ENCODE assay signal across 26 cellular contexts in genomic region chr3:151195818-151196217, GRCh38. TPM values are rescaled to one million over a fixed set of nuclear protein-coding genes. Genes with fewer than 3 reads are reported as not detected.
DNase-seq lines count a peak whose midpoint lies in the region; ATAC-seq and TF ChIP-seq lines count a peak whose summit lies in the region.
"Had no signal": no experiment of that assay in that cellular context is flagged by ENCODE, and none has a peak within 500 bp of the region (broad histone marks: within the 10 kb centered on the region; RNA-seq: fewer than 3 reads in every experiment).

No MANE protein-coding gene starts in this region.

- no peak for ATAC-seq in activated T-cell treated with anti-CD3 and anti-CD28 coated beads, Interleukin-2, amount 50 U/mL, for 72 hours (replicated peaks in 1 of 2)
- no peak for ATAC-seq in activated CD8-positive, alpha-beta T cell treated with anti-CD3 and anti-CD28 coated beads, Interleukin-2, amount 10 ng/mL, durations not matched to agents 7 days and 5 days
- ATAC-seq: GM12878 had no signal

- H3K4me3 ChIP-seq in HAP-1 = no peak overlapping the region
- H3K4me3 ChIP-seq in testis = no peak overlapping the region
- H3K4me3 ChIP-seq: GM12878, PC-9 had no signal

- WGBS in testis, 2 donors = 75 to 79% methylated on average over 1 of the region's 1 CpG

- H3K36me3 ChIP-seq in HAP-1 (replicated peaks) = peaks cover 3% of the 10 kb centered on the region; the same call in 1 of the 2 replicates
- no peaks in the 10 kb centered on the region for H3K36me3 ChIP-seq in testis (ENCODE audit: low read depth, missing control alignments)

- H3K4me1 Mint-ChIP-seq in activated T-cell treated with anti-CD3 and anti-CD28 coated beads, Interleukin-2, amount 50 U/mL, for 72 hours (ENCODE audit: low read depth) = peaks cover 86% of the 10 kb centered on the region
- H3K4me1 Mint-ChIP-seq in activated CD8-positive, alpha-beta T cell treated with anti-CD3 and anti-CD28 coated beads, Interleukin-2, amount 10 ng/mL, durations not matched to agents 7 days and 5 days (ENCODE audit: low read depth) = peaks cover 33% of the 10 kb centered on the region
- H3K4me1 Mint-ChIP-seq in chondrocyte (ENCODE audit: low read depth) = peaks cover 34% of the 10 kb centered on the region
- H3K4me1 Mint-ChIP-seq: H9, IgD-negative memory B cell had no signal

- H3K27ac ChIP-seq in testis = no peak overlapping the region
- H3K27ac ChIP-seq: HL-60, PC-9, RWPE1 had no signal

- no peak for DNase-seq in activated T-cell treated with anti-CD3 and anti-CD28 coated beads, Interleukin-2, amount 50 U/mL, for 72 hours
- DNase-seq in activated T-cell treated with anti-CD3 and anti-CD28 coated beads for 4 hours (no peak), HAP-1 (ENCODE audit: low spot score in 2 of 2) (peak; percentile 53 to 85), chondrocyte (ENCODE audit: low spot score) (no peak), GM03348 (ENCODE audit: low spot score) (no peak), testis (no peak)
- no peak for DNase-seq in activated CD8-positive, alpha-beta T cell treated with anti-CD3 and anti-CD28 coated beads, Interleukin-2, amount 10 ng/mL, durations not matched to agents 7 days and 5 days
- DNase-seq: ACHN, C1 segment of cervical spinal cord, DMS 273 treated with DMSO at 0.1 percent for 48 hours, GDM1, H9, Karpas-422, NCI-H1048, NCI-H1436, NCI-H1930, NCI-H345, NCI-H524 treated with DMSO at 0.1 percent for 48 hours, PC-9, SIG-M5 had no signal

- peaks cover 16 to 46% of the 10 kb centered on the region in 2 donors for H3K36me3 Mint-ChIP-seq in activated T-cell treated with anti-CD3 and anti-CD28 coated beads, Interleukin-2, amount 50 U/mL, for 72 hours (ENCODE audit: insufficient read depth in 2 of 2)
- peaks cover 67% of the 10 kb centered on the region for H3K36me3 Mint-ChIP-seq in activated CD8-positive, alpha-beta T cell treated with anti-CD3 and anti-CD28 coated beads, Interleukin-2, amount 10 ng/mL, durations not matched to agents 7 days and 5 days (ENCODE audit: low read depth)
- no peaks in the 10 kb centered on the region for H3K36me3 Mint-ChIP-seq in chondrocyte (ENCODE audit: low read depth)
- H3K36me3 Mint-ChIP-seq: IgD-negative memory B cell had no signal

- TF ChIP-seq POLR2A in testis (IDR thresholded peaks at IDR 0.05) = no peak

- in situ Hi-C loops in HAP-1 (cut with MboI; ENCODE audit: low sequenced_read_pairs) = no loop called here

- H3K4me3 Mint-ChIP-seq in activated T-cell treated with anti-CD3 and anti-CD28 coated beads, Interleukin-2, amount 50 U/mL, for 72 hours = peak overlapping the region in 1 of 2 donors; percentile 46
- H3K4me3 Mint-ChIP-seq in activated CD8-positive, alpha-beta T cell treated with anti-CD3 and anti-CD28 coated beads, Interleukin-2, amount 10 ng/mL, durations not matched to agents 7 days and 5 days = no peak overlapping the region
- H3K4me3 Mint-ChIP-seq in chondrocyte (ENCODE audit: unreplicated experiment) = no peak overlapping the region
- H3K4me3 Mint-ChIP-seq: H9, IgD-negative memory B cell had no signal

- peaks cover 1 to 7% of the 10 kb centered on the region in 2 donors for H3K9me3 Mint-ChIP-seq in activated T-cell treated with anti-CD3 and anti-CD28 coated beads, Interleukin-2, amount 50 U/mL, for 72 hours
- peaks cover 19% of the 10 kb centered on the region for H3K9me3 Mint-ChIP-seq in activated CD8-positive, alpha-beta T cell treated with anti-CD3 and anti-CD28 coated beads, Interleukin-2, amount 10 ng/mL, durations not matched to agents 7 days and 5 days (ENCODE audit: insufficient read depth)
- H3K9me3 Mint-ChIP-seq in chondrocyte (ENCODE audit: low read depth) = no peaks in the 10 kb centered on the region
- H3K9me3 Mint-ChIP-seq: H9 had no signal

- H3K9me3 ChIP-seq in HAP-1 (no peaks in the 10 kb centered on the region), testis (no peaks in the 10 kb centered on the region)

- peaks cover 12% of the 10 kb centered on the region for H3K4me1 ChIP-seq in HAP-1
- no peaks in the 10 kb centered on the region for H3K4me1 ChIP-seq in testis

- intact Hi-C loops in testis (cut with DNase I; ENCODE audit: low total_unique reads) = no loop called here

- H3K27ac Mint-ChIP-seq in activated T-cell treated with anti-CD3 and anti-CD28 coated beads, Interleukin-2, amount 50 U/mL, for 72 hours = peak overlapping the region; percentile 22
- H3K27ac Mint-ChIP-seq in activated CD8-positive, alpha-beta T cell treated with anti-CD3 and anti-CD28 coated beads, Interleukin-2, amount 10 ng/mL, durations not matched to agents 7 days and 5 days = peak overlapping the region; percentile 4
- peak overlapping the region; percentile 36 for H3K27ac Mint-ChIP-seq in chondrocyte (ENCODE audit: unreplicated experiment)
- H3K27ac Mint-ChIP-seq: H9, IgD-negative memory B cell had no signal

- no peaks in the 10 kb centered on the region for H3K27me3 Mint-ChIP-seq in activated T-cell treated with anti-CD3 and anti-CD28 coated beads, Interleukin-2, amount 50 U/mL, for 72 hours (ENCODE audit: low read depth)
- H3K27me3 Mint-ChIP-seq in activated CD8-positive, alpha-beta T cell treated with anti-CD3 and anti-CD28 coated beads, Interleukin-2, amount 10 ng/mL, durations not matched to agents 7 days and 5 days (ENCODE audit: low read depth) = no peaks in the 10 kb centered on the region
- no peaks in the 10 kb centered on the region for H3K27me3 Mint-ChIP-seq in chondrocyte (ENCODE audit: low read depth)

- POLR2A ChIA-PET in activated CD8-positive, alpha-beta T cell treated with anti-CD3 and anti-CD28 coated beads, Interleukin-2, amount 10 ng/mL, durations not matched to agents 7 days and 5 days (lab: Charles Lee) = interaction anchor here (1.3 kb wide), 1 partner anchor 25 kb away, joined by 3 read pairs; no protein-coding TSS in a partner anchor

- H3K27me3 ChIP-seq in HAP-1 (ENCODE audit: low read depth) (no peaks in the 10 kb centered on the region), testis (no peaks in the 10 kb centered on the region)

- CTCF ChIA-PET in activated CD8-positive, alpha-beta T cell treated with anti-CD3 and anti-CD28 coated beads, Interleukin-2, amount 10 ng/mL, durations not matched to agents 7 days and 5 days (lab: Charles Lee) = interaction anchor here (0.7 to 2.2 kb wide), 10 partner anchors 9 to 87 kb away, joined by 3 to 13 read pairs (median 4); no protein-coding TSS in a partner anchor

- TF ChIP-seq CTCF in chondrocyte (IDR thresholded peaks at IDR 0.05) (no peak), testis (IDR thresholded peaks at IDR 0.05) (no peak)

RNA-seq across cellular contexts. Expression of gene GPR171, which starts 7.2 kb away (rescaled TPM):
- total RNA-seq in activated T-cell treated with anti-CD3 and anti-CD28 coated beads, Interleukin-2, amount 50 U/mL, for 72 hours = 100 to 1,000 TPM in 1 of 2 donors, 10 to 100 TPM in 1; 83.7 to 101 TPM
- total RNA-seq in activated CD8-positive, alpha-beta T cell treated with anti-CD3 and anti-CD28 coated beads, Interleukin-2, amount 10 ng/mL, durations not matched to agents 7 days and 5 days = 100 to 1,000 TPM; 115 to 124 TPM
- total RNA-seq in chondrocyte (not detected in 3 replicates), testis (under 1 TPM in 1 of 2 donors, not detected in 1; 0.62 TPM)
- polyA plus RNA-seq in testis (ENCODE audit: insufficient read depth, low read depth, low replicate concordance) = 0.22 TPM
- total RNA-seq: GM12878, H9, HT1080, MCF 10A, PC-9 had no signal

Comparison
In these comparisons a context has a peak if more than half of its experiments do, and no peak if none do; other contexts are left out.
1. DNase-seq: peak in HAP-1 (2 of 2); none in activated T-cell treated with anti-CD3 and anti-CD28 coated beads, Interleukin-2, amount 50 U/mL, for 72 hours (0 of 2), activated T-cell treated with anti-CD3 and anti-CD28 coated beads for 4 hours (single experiment), activated CD8-positive, alpha-beta T cell treated with anti-CD3 and anti-CD28 coated beads, Interleukin-2, amount 10 ng/mL, durations not matched to agents 7 days and 5 days (single experiment), chondrocyte (single experiment), GM03348 (single experiment) and testis (single experiment).
2. RNA of gene GPR171, which starts 7.2 kb away (total RNA-seq): 115 to 124 TPM in activated CD8-positive, alpha-beta T cell treated with anti-CD3 and anti-CD28 coated beads, Interleukin-2, amount 10 ng/mL, durations not matched to agents 7 days and 5 days and 83.7 to 101 TPM in activated T-cell treated with anti-CD3 and anti-CD28 coated beads, Interleukin-2, amount 50 U/mL, for 72 hours; 0.62 TPM in testis and not detected in chondrocyte; every median in the first group is over 10 times any median in the second.
3. Peak in every context shown above with its lines, with median percentiles within 50 percentile points of each other: H3K27ac Mint-ChIP-seq.